9 cellular contexts compared by ENCODE assay signal in the genomic region with DNA sequence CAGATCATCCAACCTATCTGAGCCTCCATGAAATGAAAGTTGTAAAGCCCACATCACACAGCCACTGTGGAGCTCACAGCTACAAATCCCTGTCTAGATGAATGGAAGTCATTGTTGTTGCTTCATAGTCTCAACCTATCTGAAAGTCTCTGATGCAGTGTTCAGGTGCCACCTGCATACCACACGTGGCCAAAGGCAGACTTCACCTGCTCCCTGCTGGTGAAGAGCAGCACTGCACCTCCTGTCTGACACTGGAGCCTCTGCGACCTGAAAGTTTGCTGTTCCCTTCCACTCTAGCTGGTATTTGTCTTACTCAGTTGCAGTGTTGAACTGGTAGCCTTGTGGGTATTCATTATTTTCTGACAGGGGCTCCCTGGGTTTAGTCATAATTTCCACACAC. TPM values are rescaled to one million over a fixed set of nuclear protein-coding genes. Genes with fewer than 3 reads are reported as not detected.
A peak's percentile ranks its signal among the peaks of the same experiment; 100 is the strongest.
DNase-seq lines count a peak whose midpoint lies in the region; ATAC-seq and TF ChIP-seq lines count a peak whose summit lies in the region.
"Had no signal": no experiment of that assay in that cellular context is flagged by ENCODE, and none has a peak within 500 bp of the region (broad histone marks: within the 10 kb centered on the region; RNA-seq: fewer than 3 reads in every experiment).

No MANE protein-coding gene starts in this region.

- H3K27me3 ChIP-seq in thyroid gland, result no peaks in the 10 kb centered on the region

- POLR2A ChIA-PET in activated CD8-positive, alpha-beta T cell treated with anti-CD3 and anti-CD28 coated beads for 36 hours (lab: Charles Lee), result no interaction called here

- no peaks in the 10 kb centered on the region for H3K9me3 ChIP-seq in thyroid gland

- no peaks in the 10 kb centered on the region for H3K36me3 Mint-ChIP-seq in CD14-positive monocyte
- H3K36me3 Mint-ChIP-seq in activated CD8-positive, alpha-beta T cell treated with anti-CD3 and anti-CD28 coated beads for 36 hours (ENCODE audit: low read depth), result no peaks in the 10 kb centered on the region
- H3K36me3 Mint-ChIP-seq in activated T-helper 1 cell treated with anti-CD3 and anti-CD28 coated beads, Interleukin-12 subunit alpha, Interleukin-12 subunit beta, Interleukin-2, Interleukin-4 antibody, amounts not matched to agents 30 ng/mL and 10 ng/mL and 1 ng/mL, durations not matched to agents 14 hours and 24 hours and 36 hours (ENCODE audit: low read depth), result no peaks in the 10 kb centered on the region

- H3K4me3 ChIP-seq in thyroid gland (replicated peaks in 1 of 3), result no peak overlapping the region

- CTCF ChIA-PET in activated CD8-positive, alpha-beta T cell treated with anti-CD3 and anti-CD28 coated beads for 36 hours (lab: Charles Lee), result interaction anchor here (1.2 to 1.5 kb wide), 2 partner anchors 9 to 30 kb away, joined by 3 to 7 read pairs; no protein-coding TSS in a partner anchor

- H3K4me1 Mint-ChIP-seq in CD14-positive monocyte, result no peaks in the 10 kb centered on the region
- no peaks in the 10 kb centered on the region for H3K4me1 Mint-ChIP-seq in activated CD8-positive, alpha-beta T cell treated with anti-CD3 and anti-CD28 coated beads for 36 hours (ENCODE audit: low read depth)
- no peaks in the 10 kb centered on the region for H3K4me1 Mint-ChIP-seq in activated T-helper 1 cell treated with anti-CD3 and anti-CD28 coated beads, Interleukin-12 subunit alpha, Interleukin-12 subunit beta, Interleukin-2, Interleukin-4 antibody, amounts not matched to agents 30 ng/mL and 10 ng/mL and 1 ng/mL, durations not matched to agents 14 hours and 24 hours and 36 hours (ENCODE audit: low read depth)

- intact Hi-C loops in CD14-positive monocyte (cut with micrococcal nuclease), result no loop called here
- intact Hi-C loops in activated CD8-positive, alpha-beta T cell treated with anti-CD3 and anti-CD28 coated beads for 36 hours (cut with micrococcal nuclease), result no loop called here
- intact Hi-C loops in thyroid gland (cut with DNase I), result no loop called here
- intact Hi-C loops in activated T-helper 1 cell treated with anti-CD3 and anti-CD28 coated beads, Interleukin-12 subunit alpha, Interleukin-12 subunit beta, Interleukin-2, Interleukin-4 antibody, amounts not matched to agents 30 ng/mL and 10 ng/mL and 1 ng/mL, durations not matched to agents 14 hours and 24 hours and 36 hours (cut with micrococcal nuclease), result loop anchor here (5.0 kb wide), 1 partner anchor 411 kb away; no protein-coding TSS in a partner anchor

- H3K9me3 Mint-ChIP-seq in CD14-positive monocyte, result no peaks in the 10 kb centered on the region
- no peaks in the 10 kb centered on the region for H3K9me3 Mint-ChIP-seq in activated CD8-positive, alpha-beta T cell treated with anti-CD3 and anti-CD28 coated beads for 36 hours
- no peaks in the 10 kb centered on the region for H3K9me3 Mint-ChIP-seq in activated T-helper 1 cell treated with anti-CD3 and anti-CD28 coated beads, Interleukin-12 subunit alpha, Interleukin-12 subunit beta, Interleukin-2, Interleukin-4 antibody, amounts not matched to agents 30 ng/mL and 10 ng/mL and 1 ng/mL, durations not matched to agents 14 hours and 24 hours and 36 hours

- DNase-seq in CD14-positive monocyte (ENCODE audit: low spot score) (no peak), GM19238 (ENCODE audit: insufficient read length, low spot score) (peak; percentile 50), HuH-7 (ENCODE audit: low spot score) (peak; percentile 26), iPS DF 19.7 (ENCODE audit: low read depth, low spot score) (peak; percentile 64), thyroid gland (peak in 1 of 2 donors; percentile 35), T-helper 9 cell (no peak)
- DNase-seq in activated CD8-positive, alpha-beta T cell treated with anti-CD3 and anti-CD28 coated beads for 36 hours, result peak; percentile 65
- no peak for DNase-seq in activated T-helper 1 cell treated with anti-CD3 and anti-CD28 coated beads, Interleukin-12 subunit alpha, Interleukin-12 subunit beta, Interleukin-2, Interleukin-4 antibody, amounts not matched to agents 30 ng/mL and 10 ng/mL and 1 ng/mL, durations not matched to agents 14 hours and 24 hours and 36 hours (ENCODE audit: low spot score)

- peak; percentile 78 for TF ChIP-seq CTCF in CD14-positive monocyte (IDR thresholded peaks at IDR 0.05)
- TF ChIP-seq CTCF in activated CD8-positive, alpha-beta T cell treated with anti-CD3 and anti-CD28 coated beads for 36 hours (IDR thresholded peaks at IDR 0.05), result peak; percentile 81
- TF ChIP-seq CTCF in thyroid gland (IDR thresholded peaks at IDR 0.05), result peak in 4 of 6 experiments; percentile 36 to 55 (median 50)

- 3 to 31% methylated on average over 2 of the region's 2 CpGs for WGBS in thyroid gland, 2 donors

- H3K27ac ChIP-seq in thyroid gland, result no peak overlapping the region

- TF ChIP-seq POLR2A in thyroid gland (IDR thresholded peaks at IDR 0.05), result no peak

- H3K27ac Mint-ChIP-seq in CD14-positive monocyte, result no peak overlapping the region
- H3K27ac Mint-ChIP-seq in activated CD8-positive, alpha-beta T cell treated with anti-CD3 and anti-CD28 coated beads for 36 hours, result no peak overlapping the region
- no peak overlapping the region for H3K27ac Mint-ChIP-seq in activated T-helper 1 cell treated with anti-CD3 and anti-CD28 coated beads, Interleukin-12 subunit alpha, Interleukin-12 subunit beta, Interleukin-2, Interleukin-4 antibody, amounts not matched to agents 30 ng/mL and 10 ng/mL and 1 ng/mL, durations not matched to agents 14 hours and 24 hours and 36 hours

- no peaks in the 10 kb centered on the region for H3K36me3 ChIP-seq in thyroid gland

- H3K4me3 Mint-ChIP-seq in CD14-positive monocyte, result no peak overlapping the region
- no peak overlapping the region for H3K4me3 Mint-ChIP-seq in activated CD8-positive, alpha-beta T cell treated with anti-CD3 and anti-CD28 coated beads for 36 hours
- H3K4me3 Mint-ChIP-seq in activated T-helper 1 cell treated with anti-CD3 and anti-CD28 coated beads, Interleukin-12 subunit alpha, Interleukin-12 subunit beta, Interleukin-2, Interleukin-4 antibody, amounts not matched to agents 30 ng/mL and 10 ng/mL and 1 ng/mL, durations not matched to agents 14 hours and 24 hours and 36 hours, result no peak overlapping the region

- H3K27me3 Mint-ChIP-seq in CD14-positive monocyte (ENCODE audit: low read depth in 3 of 3), result peaks cover 3 to 15% (median 3%) of the 10 kb centered on the region in 3 donors
- H3K27me3 Mint-ChIP-seq in activated CD8-positive, alpha-beta T cell treated with anti-CD3 and anti-CD28 coated beads for 36 hours, result peaks cover 19% of the 10 kb centered on the region
- peaks cover 27% of the 10 kb centered on the region for H3K27me3 Mint-ChIP-seq in activated T-helper 1 cell treated with anti-CD3 and anti-CD28 coated beads, Interleukin-12 subunit alpha, Interleukin-12 subunit beta, Interleukin-2, Interleukin-4 antibody, amounts not matched to agents 30 ng/mL and 10 ng/mL and 1 ng/mL, durations not matched to agents 14 hours and 24 hours and 36 hours (ENCODE audit: insufficient read depth)

- H3K4me1 ChIP-seq in thyroid gland, result no peaks in the 10 kb centered on the region

- peak; percentile 76 for ATAC-seq in activated CD8-positive, alpha-beta T cell treated with anti-CD3 and anti-CD28 coated beads for 36 hours

RNA-seq across cellular contexts. Expression of gene LORICRIN, which starts 18.4 kb away (rescaled TPM):
- polyA plus RNA-seq in CD14-positive monocyte, result not detected
- not detected for total RNA-seq in activated CD8-positive, alpha-beta T cell treated with anti-CD3 and anti-CD28 coated beads for 36 hours
- not detected for total RNA-seq in thyroid gland
- not detected in 2 replicates for total RNA-seq in activated T-helper 1 cell treated with anti-CD3 and anti-CD28 coated beads, Interleukin-12 subunit alpha, Interleukin-12 subunit beta, Interleukin-2, Interleukin-4 antibody, amounts not matched to agents 30 ng/mL and 10 ng/mL and 1 ng/mL, durations not matched to agents 14 hours and 24 hours and 36 hours
- total RNA-seq: HT1080 had no signal

RNA-seq across cellular contexts. Expression of gene PGLYRP3, which starts 34.9 kb away (rescaled TPM):
- polyA plus RNA-seq in CD14-positive monocyte, result not detected
- not detected for total RNA-seq in activated CD8-positive, alpha-beta T cell treated with anti-CD3 and anti-CD28 coated beads for 36 hours
- total RNA-seq in thyroid gland, result not detected
- not detected in 2 replicates for total RNA-seq in activated T-helper 1 cell treated with anti-CD3 and anti-CD28 coated beads, Interleukin-12 subunit alpha, Interleukin-12 subunit beta, Interleukin-2, Interleukin-4 antibody, amounts not matched to agents 30 ng/mL and 10 ng/mL and 1 ng/mL, durations not matched to agents 14 hours and 24 hours and 36 hours
- total RNA-seq: HT1080 had no signal

Comparison
In these comparisons a context has a peak if more than half of its experiments do, and no peak if none do; other contexts are left out.
1. DNase-seq: peak in GM19238 (single experiment), HuH-7 (single experiment), activated CD8-positive, alpha-beta T cell treated with anti-CD3 and anti-CD28 coated beads for 36 hours (single experiment) and iPS DF 19.7 (single experiment); none in CD14-positive monocyte (single experiment), T-helper 9 cell (single experiment) and activated T-helper 1 cell treated with anti-CD3 and anti-CD28 coated beads, Interleukin-12 subunit alpha, Interleukin-12 subunit beta, Interleukin-2, Interleukin-4 antibody, amounts not matched to agents 30 ng/mL and 10 ng/mL and 1 ng/mL, durations not matched to agents 14 hours and 24 hours and 36 hours (single experiment).
2. Peak in every context shown above with its lines, with median percentiles within 50 percentile points of each other: CTCF ChIP-seq.